1 cellular context compared by ENCODE assay signal in the genomic region with DNA sequence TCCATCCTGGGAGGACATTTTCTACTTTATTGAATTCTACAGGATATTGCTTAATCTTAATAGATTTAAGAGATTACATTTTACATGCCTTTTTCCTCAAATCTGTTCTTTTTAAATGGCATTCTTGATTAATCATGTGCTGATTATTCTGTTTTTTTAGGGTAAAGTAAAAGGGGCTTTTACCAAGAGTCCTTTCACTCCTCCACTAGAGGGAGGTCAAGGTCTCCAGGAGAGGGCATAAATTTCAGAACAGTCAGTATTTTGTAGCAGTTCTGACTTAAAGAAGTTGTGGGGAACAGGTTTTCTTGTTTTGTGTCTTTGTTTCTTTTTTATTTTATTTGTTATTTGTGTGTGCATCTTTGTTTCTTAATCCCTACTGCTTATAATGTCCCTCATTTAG.
TF ChIP-seq lines count a peak whose summit lies in the region.

No MANE protein-coding gene starts in this region.

TF ChIP-seq in HCT116, 20 proteins besides CTCF, POLR2A, EP300 and RAD21 (continued from another document):
- TF ChIP-seq, protein P1, sequence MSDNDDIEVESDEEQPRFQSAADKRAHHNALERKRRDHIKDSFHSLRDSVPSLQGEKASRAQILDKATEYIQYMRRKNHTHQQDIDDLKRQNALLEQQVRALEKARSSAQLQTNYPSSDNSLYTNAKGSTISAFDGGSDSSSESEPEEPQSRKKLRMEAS (IDR thresholded peaks at IDR 0.05), result no peak
- no peak for TF ChIP-seq EZH2phosphoT487 (IDR thresholded peaks at IDR 0.05; ENCODE audit: borderline replicate concordance)
- TF ChIP-seq FOSL1 (IDR thresholded peaks at IDR 0.05; ENCODE audit: low read depth), result no peak
TF ChIP-seq in HCT116: peak in this region for 0.
